ENCODE assay signal across 13 cellular contexts in the genomic region with DNA sequence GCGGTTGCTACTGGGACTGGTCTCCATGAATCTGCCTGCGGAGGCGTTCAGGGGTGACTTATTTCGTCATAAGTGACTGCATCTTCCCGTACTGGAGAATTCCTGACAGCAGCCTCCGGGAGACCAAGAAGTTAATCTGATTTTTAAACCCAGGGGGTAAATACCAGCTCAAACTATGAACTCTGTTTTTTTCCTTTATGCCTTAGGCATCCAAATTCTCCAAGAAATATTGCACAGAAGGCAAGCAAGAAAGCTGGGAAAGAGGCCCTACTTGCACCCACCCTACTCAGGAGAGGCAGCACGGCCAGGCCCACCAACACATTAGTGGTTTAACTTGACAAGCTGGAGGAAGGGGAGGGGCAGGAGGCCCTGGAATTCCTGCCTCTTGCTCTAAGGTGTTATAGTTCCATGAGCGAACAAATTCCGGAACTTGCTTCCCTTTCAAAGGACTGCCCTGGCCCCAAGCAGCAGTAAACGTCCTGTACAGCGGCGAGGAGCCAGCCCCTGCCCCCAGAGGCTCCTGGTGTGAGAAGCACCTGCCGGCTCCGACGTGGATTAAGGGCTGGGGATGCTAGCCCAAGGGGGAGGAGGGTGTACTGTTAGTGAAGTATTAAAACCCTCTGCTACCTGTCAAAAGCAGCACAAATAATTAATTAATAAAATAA.
DNase-seq lines count a peak whose midpoint lies in the region; ATAC-seq, FAIRE-seq and TF ChIP-seq lines count a peak whose summit lies in the region.
"Had no signal": no experiment of that assay in that cellular context is flagged by ENCODE, and none has a peak within 500 bp of the region (broad histone marks: within the 10 kb centered on the region; RNA-seq: fewer than 3 reads in every experiment).

No MANE protein-coding gene starts in this region.

- TF ChIP-seq CTCF in CD8-positive, alpha-beta T cell (IDR thresholded peaks at IDR 0.05), result no peak
- TF ChIP-seq CTCF in kidney (IDR thresholded peaks at IDR 0.05; ENCODE audit: borderline replicate concordance, extremely low read depth, insufficient read depth) (no peak), osteocyte (IDR thresholded peaks at IDR 0.05) (no peak)

- no peak overlapping the region for H3K4me3 Mint-ChIP-seq in CD8-positive, alpha-beta T cell
- H3K4me3 Mint-ChIP-seq in activated T-helper 17 cell treated with anti-CD3 and anti-CD28 coated beads, Interleukin-2, amount 50 U/mL, for 72 hours, result no peak overlapping the region
- H3K4me3 Mint-ChIP-seq in osteocyte (ENCODE audit: unreplicated experiment), result no peak overlapping the region

- FAIRE-seq in kidney (lab: Jason Lieb, UNC), result no peak

- no peak overlapping the region for H3K27ac ChIP-seq in CD8-positive, alpha-beta T cell (ENCODE audit: low read depth, low read length)
- H3K27ac ChIP-seq in kidney (ENCODE audit: low read depth in 2 of 2, low read length in 2 of 2), result no peak overlapping the region

- no peaks in the 10 kb centered on the region for H3K27me3 ChIP-seq in CD8-positive, alpha-beta T cell (ENCODE audit: insufficient read depth, low read length)
- H3K27me3 ChIP-seq: BE2C had no signal

- CTCF ChIA-PET in CD8-positive, alpha-beta T cell (lab: Charles Lee), result interaction anchor here (0.6 to 2.8 kb wide), 12 partner anchors 8 to 195 kb away, joined by 3 to 10 read pairs (median 4); no protein-coding TSS in a partner anchor

- intact Hi-C loops in CD8-positive, alpha-beta T cell (cut with DNase I, micrococcal nuclease), result no loop called here
- intact Hi-C loops in kidney (cut with DNase I), result no loop called here

- no peaks in the 10 kb centered on the region for H3K9me3 ChIP-seq in CD8-positive, alpha-beta T cell (ENCODE audit: low read length)
- no peaks in the 10 kb centered on the region for H3K9me3 ChIP-seq in kidney (ENCODE audit: control insufficient read depth in 1 of 2, low read length in 2 of 2)
- H3K9me3 ChIP-seq: BE2C had no signal

- H3K9ac ChIP-seq in kidney (ENCODE audit: low read length in 2 of 2), result no peak overlapping the region

- peak overlapping the region; percentile 84 for H3K27ac Mint-ChIP-seq in CD8-positive, alpha-beta T cell
- H3K27ac Mint-ChIP-seq in activated T-helper 17 cell treated with anti-CD3 and anti-CD28 coated beads, Interleukin-2, amount 50 U/mL, for 72 hours, result peak overlapping the region; percentile 50
- peak overlapping the region; percentile 56 for H3K27ac Mint-ChIP-seq in osteocyte (ENCODE audit: unreplicated experiment)

- H3K27me3 Mint-ChIP-seq in CD8-positive, alpha-beta T cell (ENCODE audit: low read depth), result no peaks in the 10 kb centered on the region
- no peaks in the 10 kb centered on the region for H3K27me3 Mint-ChIP-seq in activated T-helper 17 cell treated with anti-CD3 and anti-CD28 coated beads, Interleukin-2, amount 50 U/mL, for 72 hours
- H3K27me3 Mint-ChIP-seq in osteocyte (ENCODE audit: unreplicated experiment), result no peaks in the 10 kb centered on the region
- H3K27me3 Mint-ChIP-seq: CD8-positive, alpha-beta memory T cell had no signal

- peaks cover 32% of the 10 kb centered on the region for H3K4me1 Mint-ChIP-seq in CD8-positive, alpha-beta T cell (ENCODE audit: low read depth)
- H3K4me1 Mint-ChIP-seq in activated T-helper 17 cell treated with anti-CD3 and anti-CD28 coated beads, Interleukin-2, amount 50 U/mL, for 72 hours, result peaks cover 9% of the 10 kb centered on the region
- H3K4me1 Mint-ChIP-seq in osteocyte (ENCODE audit: unreplicated experiment), result peaks cover 6% of the 10 kb centered on the region

- peaks cover 14% of the 10 kb centered on the region for H3K36me3 Mint-ChIP-seq in CD8-positive, alpha-beta T cell
- peaks cover 23% of the 10 kb centered on the region for H3K36me3 Mint-ChIP-seq in activated T-helper 17 cell treated with anti-CD3 and anti-CD28 coated beads, Interleukin-2, amount 50 U/mL, for 72 hours (ENCODE audit: low read depth)
- peaks cover 20% of the 10 kb centered on the region for H3K36me3 Mint-ChIP-seq in osteocyte (ENCODE audit: unreplicated experiment)

- no peak overlapping the region for H3K4me3 ChIP-seq in CD8-positive, alpha-beta T cell (ENCODE audit: low read depth, low read length)
- H3K4me3 ChIP-seq in kidney (ENCODE audit: low read length in 2 of 2), result no peak overlapping the region

- no peak for ATAC-seq in CD8-positive, alpha-beta T cell
- no peak for ATAC-seq in activated T-helper 17 cell treated with anti-CD3 and anti-CD28 coated beads, Interleukin-2, amount 50 U/mL, for 72 hours (replicated peaks)
- ATAC-seq in GM18873 (IDR thresholded peaks at IDR 0.05; ENCODE audit: low FRiP score, unreplicated experiment) (no peak), GM18909 (IDR thresholded peaks at IDR 0.05; ENCODE audit: poor library complexity, unreplicated experiment) (no peak), GM18498 (IDR thresholded peaks at IDR 0.05; ENCODE audit: unreplicated experiment) (no peak)

- H3K36me3 ChIP-seq in CD8-positive, alpha-beta T cell (ENCODE audit: insufficient read depth, low read length), result peaks cover 3% of the 10 kb centered on the region
- no peaks in the 10 kb centered on the region for H3K36me3 ChIP-seq in kidney (ENCODE audit: control insufficient read depth in 1 of 2, insufficient read depth in 2 of 2, low read length in 2 of 2)

- DNase-seq in CD8-positive, alpha-beta T cell, result no peak
- DNase-seq in kidney (peak; percentile 58), osteocyte (ENCODE audit: extremely low spot score, unreplicated experiment) (no peak), NCI-H1105 (lab: John Stamatoyannopoulos, UW) (no peak)
- DNase-seq: GF-D8, NCI-H345, SHP77 had no signal

- POLR2A ChIA-PET in CD8-positive, alpha-beta T cell (lab: Charles Lee), result no interaction called here

- H3K4me1 ChIP-seq in CD8-positive, alpha-beta T cell (ENCODE audit: insufficient read depth, low read length), result peaks cover 35% of the 10 kb centered on the region
- H3K4me1 ChIP-seq in kidney (ENCODE audit: control insufficient read depth in 1 of 2, insufficient read depth in 1 of 2, low read depth in 1 of 2, low read length in 2 of 2), result peaks cover 0 to 5% of the 10 kb centered on the region in 2 donors
- H3K4me1 ChIP-seq: BE2C had no signal

- H3K9me3 Mint-ChIP-seq in CD8-positive, alpha-beta T cell, result no peaks in the 10 kb centered on the region
- H3K9me3 Mint-ChIP-seq in activated T-helper 17 cell treated with anti-CD3 and anti-CD28 coated beads, Interleukin-2, amount 50 U/mL, for 72 hours, result no peaks in the 10 kb centered on the region
- H3K9me3 Mint-ChIP-seq in osteocyte (ENCODE audit: unreplicated experiment), result no peaks in the 10 kb centered on the region
- H3K9me3 Mint-ChIP-seq: CD8-positive, alpha-beta memory T cell had no signal
